ENCODE assay signal across 1 cellular context in genomic region chr19:33176670-33177416, GRCh38.
A peak's percentile ranks its signal among the peaks of the same experiment; 100 is the strongest.
TF ChIP-seq lines count a peak whose summit lies in the region.

No MANE protein-coding gene starts in this region.

TF ChIP-seq in K562, 482 proteins besides CTCF, POLR2A, EP300 and RAD21 (continued from another document and continues in another):
- no peak for TF ChIP-seq TFE3 (CRISPR knock-in tag; IDR thresholded peaks at IDR 0.05)
- no peak for TF ChIP-seq ZNF274 (IDR thresholded peaks at IDR 0.05; ENCODE audit: borderline replicate concordance, low read depth, low read length)
- TF ChIP-seq RUNX1 (IDR thresholded peaks at IDR 0.05; ENCODE audit: low read depth): 0 out of 2 replicates have a peak, but pooled peaks have one; percentile 24
- TF ChIP-seq REST (CRISPR knock-in tag; IDR thresholded peaks at IDR 0.05; ENCODE audit: low read depth): peak; percentile 55; the same call in 1 of the 2 replicates
- peak; percentile 17; the same call in 1 of the 2 replicates for TF ChIP-seq TCF3 (CRISPR knock-in tag; IDR thresholded peaks at IDR 0.05)
- 0 out of 2 replicates have a peak, but pooled peaks have one; percentile 70 for TF ChIP-seq AFF4 (CRISPR knock-in tag; IDR thresholded peaks at IDR 0.05)
- peak; percentile 97 for TF ChIP-seq MEIS2 (IDR thresholded peaks at IDR 0.05; ENCODE audit: partially characterized antibody)
- peak; percentile 5; the same call in 1 of the 2 replicates for TF ChIP-seq CXXC5 (CRISPR knock-in tag; IDR thresholded peaks at IDR 0.05)
- TF ChIP-seq HDGF (IDR thresholded peaks at IDR 0.05): no peak
- peak; percentile 71; the same call in 1 of the 2 replicates for TF ChIP-seq MBD2 (IDR thresholded peaks at IDR 0.05; ENCODE audit: borderline replicate concordance, low read depth)
- 0 out of 2 replicates have a peak, but pooled peaks have one; percentile 14 for TF ChIP-seq ESRRA (IDR thresholded peaks at IDR 0.05; ENCODE audit: borderline replicate concordance, low read depth)
- 0 out of 2 replicates have a peak, but pooled peaks have one; percentile 15 for TF ChIP-seq ZNF583 (CRISPR knock-in tag; IDR thresholded peaks at IDR 0.05)
- no peak for TF ChIP-seq THRA (IDR thresholded peaks at IDR 0.05)
- TF ChIP-seq KDM5B (IDR thresholded peaks at IDR 0.05; ENCODE audit: insufficient replicate concordance, low read depth, low read length): peak; percentile 95
- no peak for TF ChIP-seq E4F1 (CRISPR knock-in tag; IDR thresholded peaks at IDR 0.05; ENCODE audit: borderline replicate concordance)
- TF ChIP-seq TEAD4 (IDR thresholded peaks at IDR 0.05; ENCODE audit: low read length): peak; percentile 72
- no peak for TF ChIP-seq TEAD4 (CRISPR knock-in tag; IDR thresholded peaks at IDR 0.05; ENCODE audit: borderline replicate concordance)
- TF ChIP-seq BRD9 (IDR thresholded peaks at IDR 0.05; ENCODE audit: low read depth, partially characterized antibody): peak; percentile 99
- peak in 1 of 3 experiments; percentile 6 for TF ChIP-seq YY1 (IDR thresholded peaks at IDR 0.05; ENCODE audit: borderline replicate concordance in 1 of 3, control insufficient read depth in 1 of 3, extremely low read depth in 1 of 3, insufficient read depth in 3 of 3, insufficient read length in 1 of 3, insufficient replicate concordance in 2 of 3, low read depth in 1 of 3, low read length in 2 of 3)
- TF ChIP-seq ELF2 (CRISPR knock-in tag; IDR thresholded peaks at IDR 0.05): peak; percentile 79
- no peak for TF ChIP-seq ZNF589 (CRISPR knock-in tag; IDR thresholded peaks at IDR 0.05; ENCODE audit: low read depth)
- TF ChIP-seq HNRNPLL (IDR thresholded peaks at IDR 0.05; ENCODE audit: low read depth, low read length, poor library complexity, severe bottlenecking): peak; percentile 33
- TF ChIP-seq SFPQ (IDR thresholded peaks at IDR 0.05; ENCODE audit: low read depth, low read length): no peak
- peak; percentile 71; the same call in 1 of the 2 replicates for TF ChIP-seq CREB3L1 (IDR thresholded peaks at IDR 0.05; ENCODE audit: borderline replicate concordance, low read depth)
- peak; percentile 60 for TF ChIP-seq PML (IDR thresholded peaks at IDR 0.05; ENCODE audit: low read length)
- TF ChIP-seq GABPA (tag; conservative IDR thresholded peaks at IDR 0.05; ENCODE audit: low read depth): peak; percentile 93
- peak; percentile 29 for TF ChIP-seq RB1 (IDR thresholded peaks at IDR 0.05; ENCODE audit: low read depth)
- TF ChIP-seq NONO (IDR thresholded peaks at IDR 0.05; ENCODE audit: low read depth in 2 of 2, low read length in 1 of 2): peak in 1 of 2 experiments; percentile 38; a peak in 1 of 4 replicates
- TF ChIP-seq NUFIP1 (IDR thresholded peaks at IDR 0.05; ENCODE audit: partially characterized antibody): no peak
- TF ChIP-seq ZNF282 (CRISPR knock-in tag; IDR thresholded peaks at IDR 0.05): no peak
- peak in 1 of 2 experiments; percentile 78; a peak in 1 of 4 replicates for TF ChIP-seq SIN3A (IDR thresholded peaks at IDR 0.05; ENCODE audit: borderline replicate concordance in 2 of 2, control insufficient read depth in 1 of 2, low read depth in 2 of 2, low read length in 2 of 2)
- TF ChIP-seq PRPF4 (IDR thresholded peaks at IDR 0.05; ENCODE audit: insufficient read depth, low read depth, low read length, poor library complexity, severe bottlenecking): no peak
